ENCODE assay signal across 29 cellular contexts in genomic region chr10:1373287-1373686, GRCh38.
"Had no signal": no experiment of that assay in that cellular context is flagged by ENCODE, and none has a peak within 500 bp of the region (broad histone marks: within the 10 kb centered on the region; RNA-seq: fewer than 3 reads in every experiment).

No MANE protein-coding gene starts in this region.

- H3K27ac ChIP-seq: ascending aorta, heart right ventricle, left ventricle myocardium inferior, pancreas, prostate gland, sigmoid colon, stomach, suprapubic skin, tibial artery, uterus had no signal

- DNase-seq: activated CD4-positive, alpha-beta T cell treated with anti-CD3 and anti-CD28 coated beads for 1 hour; activated CD4-positive, alpha-beta T cell treated with anti-CD3 and anti-CD28 coated beads, Interleukin-2, amount 10 ng/mL, durations not matched to agents 7 days and 5 days; activated effector memory CD4-positive, alpha-beta T cell treated with anti-CD3 and anti-CD28 coated beads, Interleukin-2, amount 50 U/mL, for 16 hours; activated naive CD4-positive, alpha-beta T cell treated with anti-CD3 and anti-CD28 coated beads, Interleukin-2, amount 10 ng/mL, durations not matched to agents 7 days and 5 days; activated naive CD8-positive, alpha-beta T cell treated with anti-CD3 and anti-CD28 coated beads, Interleukin-2, amount 10 ng/mL, durations not matched to agents 7 days and 5 days; caudate nucleus; foreskin fibroblast; heart right ventricle; kidney glomerular epithelial cell; left ventricle myocardium inferior; mesendoderm; nephron progenitor cell; pancreas; retina; sigmoid colon; small intestine; stimulated activated CD4-positive, alpha-beta T cell treated with anti-CD3 and anti-CD28 coated beads, Interleukin-4, amount 100 ng/mL, for 4 hours; stimulated activated naive B cell treated with anti-CD40 and anti-IgM and Interleukin-4, amounts not matched to agents 10 μg/mL and 1 μg/mL and 100 μg/mL, for 72 hours; stomach; tibial artery; uterus had no signal

- H3K27me3 ChIP-seq: ascending aorta, pancreas, uterus had no signal

- H3K9me3 ChIP-seq: ascending aorta, heart right ventricle, left ventricle myocardium inferior, pancreas, prostate gland, sigmoid colon, stomach, suprapubic skin, tibial artery, uterus had no signal

- H3K4me1 Mint-ChIP-seq: activated CD4-positive, alpha-beta memory T cell treated with anti-CD3 and anti-CD28 coated beads, Interleukin-2, amount 10 ng/mL, durations not matched to agents 7 days and 5 days; activated CD4-positive, alpha-beta T cell treated with anti-CD3 and anti-CD28 coated beads, Interleukin-2, amount 10 ng/mL, durations not matched to agents 7 days and 5 days; activated naive CD4-positive, alpha-beta T cell treated with anti-CD3 and anti-CD28 coated beads, Interleukin-2, amount 10 ng/mL, durations not matched to agents 7 days and 5 days; activated naive CD8-positive, alpha-beta T cell treated with anti-CD3 and anti-CD28 coated beads, Interleukin-2, amount 10 ng/mL, durations not matched to agents 7 days and 5 days had no signal

- H3K9me3 Mint-ChIP-seq: nephron progenitor cell had no signal

- ATAC-seq: heart right ventricle; pancreas; stimulated activated naive B cell treated with anti-CD40 and anti-IgM and Interleukin-4, amounts not matched to agents 10 μg/mL and 1 μg/mL and 100 μg/mL, for 72 hours; WTC11 had no signal

- H3K4me3 Mint-ChIP-seq: activated CD4-positive, alpha-beta memory T cell treated with anti-CD3 and anti-CD28 coated beads, Interleukin-2, amount 10 ng/mL, durations not matched to agents 7 days and 5 days; activated CD4-positive, alpha-beta T cell treated with anti-CD3 and anti-CD28 coated beads, Interleukin-2, amount 10 ng/mL, durations not matched to agents 7 days and 5 days; activated naive CD4-positive, alpha-beta T cell treated with anti-CD3 and anti-CD28 coated beads, Interleukin-2, amount 10 ng/mL, durations not matched to agents 7 days and 5 days; activated naive CD8-positive, alpha-beta T cell treated with anti-CD3 and anti-CD28 coated beads, Interleukin-2, amount 10 ng/mL, durations not matched to agents 7 days and 5 days; brain; nephron progenitor cell; stimulated activated naive B cell treated with anti-CD40 and anti-IgM and Interleukin-4, amounts not matched to agents 10 μg/mL and 1 μg/mL and 100 μg/mL, for 72 hours; WTC11 had no signal

- H3K4me3 ChIP-seq: ascending aorta, heart right ventricle, left ventricle myocardium inferior, lung, pancreas, prostate gland, sigmoid colon, stomach, suprapubic skin, tibial artery, uterus had no signal

- FAIRE-seq: endothelial cell of umbilical vein, pancreas, small intestine had no signal

- H3K27ac Mint-ChIP-seq: activated CD4-positive, alpha-beta memory T cell treated with anti-CD3 and anti-CD28 coated beads, Interleukin-2, amount 10 ng/mL, durations not matched to agents 7 days and 5 days; activated CD4-positive, alpha-beta T cell treated with anti-CD3 and anti-CD28 coated beads, Interleukin-2, amount 10 ng/mL, durations not matched to agents 7 days and 5 days; activated naive CD4-positive, alpha-beta T cell treated with anti-CD3 and anti-CD28 coated beads, Interleukin-2, amount 10 ng/mL, durations not matched to agents 7 days and 5 days; activated naive CD8-positive, alpha-beta T cell treated with anti-CD3 and anti-CD28 coated beads, Interleukin-2, amount 10 ng/mL, durations not matched to agents 7 days and 5 days; brain; nephron progenitor cell; stimulated activated naive B cell treated with anti-CD40 and anti-IgM and Interleukin-4, amounts not matched to agents 10 μg/mL and 1 μg/mL and 100 μg/mL, for 72 hours; WTC11 had no signal

- H3K36me3 ChIP-seq: ascending aorta, heart right ventricle, left ventricle myocardium inferior, pancreas, prostate gland, sigmoid colon, stomach, suprapubic skin, tibial artery, uterus had no signal

- H3K36me3 Mint-ChIP-seq: activated naive CD4-positive, alpha-beta T cell treated with anti-CD3 and anti-CD28 coated beads, Interleukin-2, amount 10 ng/mL, durations not matched to agents 7 days and 5 days; activated naive CD8-positive, alpha-beta T cell treated with anti-CD3 and anti-CD28 coated beads, Interleukin-2, amount 10 ng/mL, durations not matched to agents 7 days and 5 days; brain; stimulated activated naive B cell treated with anti-CD40 and anti-IgM and Interleukin-4, amounts not matched to agents 10 μg/mL and 1 μg/mL and 100 μg/mL, for 72 hours; WTC11 had no signal

- H3K4me1 ChIP-seq: ascending aorta, heart right ventricle, left ventricle myocardium inferior, pancreas, sigmoid colon, stomach, tibial artery, uterus had no signal
